8 cellular contexts compared by ENCODE assay signal in genomic region chr22:20703816-20704609, GRCh38.
DNase-seq lines count a peak whose midpoint lies in the region; ATAC-seq, FAIRE-seq and TF ChIP-seq lines count a peak whose summit lies in the region.
"Not testable (repeated sequence)": the region's sequence is repeated elsewhere in the genome, so short reads cannot be mapped to it uniquely, and the experiment has no call there.

No MANE protein-coding gene starts in this region.

- not testable (repeated sequence) for FAIRE-seq in GM12878 (lab: Jason Lieb, UNC)

- not testable (repeated sequence) for H3F3A ChIP-seq in neural cell (ENCODE audit: insufficient read depth, low read length, poor library complexity, severe bottlenecking)

- 0 out of 2 replicates have a peak overlapping the region, but pooled peaks have one; percentile 9 for H3K4me2 ChIP-seq in GM12878 (ENCODE audit: control insufficient read depth, insufficient read depth)
- H3K4me2 ChIP-seq in neural cell (ENCODE audit: low read length), result not testable (repeated sequence)

- not testable (repeated sequence) for H3K9me3 ChIP-seq in GM12878 (replicated peaks; ENCODE audit: control insufficient read depth, insufficient read depth, low read length); cardiac muscle cell (ENCODE audit: low read depth); neural cell (ENCODE audit: low read length)

- TF ChIP-seq EP300 in GM12878 (IDR thresholded peaks at IDR 0.05; ENCODE audit: borderline replicate concordance in 1 of 2, control insufficient read depth in 1 of 2, low read depth in 2 of 2, low read length in 2 of 2); neural cell (conservative IDR thresholded peaks at IDR 0.05; ENCODE audit: poor library complexity, severe bottlenecking): not testable (repeated sequence)

- H3K27me3 Mint-ChIP-seq in HFFc6 (ENCODE audit: insufficient read depth), result not testable (repeated sequence)

- CTCF ChIA-PET in GM12878 (lab: Yijun Ruan, JAX), result interaction anchor here (1.0 kb wide), 1 partner anchor 45 kb away, joined by 4 read pairs; no protein-coding TSS in a partner anchor

- not testable (repeated sequence) for H2AFZ ChIP-seq in GM12878 (ENCODE audit: control insufficient read depth, low read depth, low read length); neural cell (ENCODE audit: low read depth, low read length)

- SMC1A ChIA-PET in GM12878 (lab: Charles Lee; ENCODE audit: uncharacterized antibody, unreplicated experiment), result not testable (repeated sequence)

- not testable (repeated sequence) for H3K27me3 ChIP-seq in GM12878 (replicated peaks in 1 of 2; ENCODE audit: control insufficient read depth in 2 of 2, insufficient read depth in 2 of 2, low read length in 1 of 2); neural cell (ENCODE audit: insufficient read depth, low read depth, low read length)
- H3K27me3 ChIP-seq in cardiac muscle cell, result peaks cover 22% of the 10 kb centered on the region

- not testable (repeated sequence) for H3K4me3 ChIP-seq in GM12878
- H3K4me3 ChIP-seq in cardiac muscle cell (peak overlapping the region; percentile 23), neural cell (ENCODE audit: low read length) (peak overlapping the region; percentile 66)

- in situ Hi-C loops in GM12878 (cut with MboI), result not testable (repeated sequence)

- POLR2A ChIA-PET in GM12878 (lab: Charles Lee), result interaction anchor here (0.6 kb wide), 1 partner anchor 39 kb away, joined by 5 read pairs; no protein-coding TSS in a partner anchor

- H3K27ac ChIP-seq in GM12878 (ENCODE audit: control insufficient read depth, insufficient read depth); cardiac muscle cell; neural cell (ENCODE audit: low read length): not testable (repeated sequence)

- TF ChIP-seq POLR2A in GM12878 (IDR thresholded peaks at IDR 0.05; ENCODE audit: low read depth, low read length), result not testable (repeated sequence)

- TF ChIP-seq RAD21 in GM12878 (IDR thresholded peaks at IDR 0.05; ENCODE audit: insufficient read depth, low read depth, low read length); neural cell (conservative IDR thresholded peaks at IDR 0.05): not testable (repeated sequence)

- 3% methylated on average over 26 of the region's 79 CpGs for WGBS in GM12878 (ENCODE audit: insufficient coverage, insufficient replicate concordance, low lambda C conversion rate, missing lambda C conversion rate)

- peak; percentile 17 for DNase-seq in DMS 273 (lab: John Stamatoyannopoulos, UW; ENCODE audit: unreplicated experiment)
- not testable (repeated sequence) for DNase-seq in HFFc6; GM12878 (ENCODE audit: low read depth, low spot score)
- DNase-seq in NCI-H2227 (lab: John Stamatoyannopoulos, UW; ENCODE audit: unreplicated experiment), result peak; percentile 62
- peak; percentile 25 for DNase-seq in activated CD4-positive, alpha-beta T cell treated with anti-CD3 and anti-CD28 coated beads for 48 hours
- DNase-seq in cardiac muscle cell (ENCODE audit: low read depth in 1 of 2, low spot score in 1 of 2), result peak in 1 of 2 donors; percentile 25
- peak; percentile 15 for DNase-seq in stimulated activated naive CD8-positive, alpha-beta T cell treated with anti-CD3 and anti-CD28 coated beads, Interleukin-15, Interleukin-2, amounts not matched to agents 100 U/mL and 50 U/mL, for 24 hours

- H4K20me1 ChIP-seq in GM12878 (ENCODE audit: control insufficient read depth, insufficient read depth); neural cell (ENCODE audit: insufficient read depth): not testable (repeated sequence)

- H3K4me1 Mint-ChIP-seq in HFFc6 (ENCODE audit: low read depth), result not testable (repeated sequence)

- H3K36me3 Mint-ChIP-seq in HFFc6 (ENCODE audit: low read depth), result not testable (repeated sequence)

- intact Hi-C loops in GM12878 (cut with micrococcal nuclease; ENCODE audit: unreplicated experiment), result not testable (repeated sequence)

- H3K9me3 Mint-ChIP-seq in HFFc6, result not testable (repeated sequence)

- not testable (repeated sequence) for H3K9me2 ChIP-seq in neural cell (ENCODE audit: insufficient read depth, low read length)

- RAD21 ChIA-PET in GM12878 (lab: Charles Lee; ENCODE audit: unreplicated experiment), result interaction anchor here (1.2 to 1.3 kb wide), 2 partner anchors 47 to 80 kb away, joined by 7 to 9 read pairs; no protein-coding TSS in a partner anchor

- not testable (repeated sequence) for H3K36me3 ChIP-seq in GM12878 (ENCODE audit: control insufficient read depth in 2 of 2, insufficient read depth in 2 of 2, low read length in 1 of 2); cardiac muscle cell; neural cell (ENCODE audit: insufficient read depth, low read length)

- BruUV-seq in GM12878 (replicated peaks; lab: Mats Ljungman, UMichigan), result not testable (repeated sequence)

- not testable (repeated sequence) for H3K9ac ChIP-seq in GM12878 (ENCODE audit: control insufficient read depth, insufficient read depth, low read length); neural cell (ENCODE audit: low read length)

- H3K79me2 ChIP-seq in GM12878 (ENCODE audit: control insufficient read depth, insufficient read depth, low read length); neural cell (replicated peaks; ENCODE audit: insufficient read depth, low read length): not testable (repeated sequence)

- H3K27ac Mint-ChIP-seq in HFFc6, result not testable (repeated sequence)

- peak overlapping the region; percentile 52 for H3K4me3 Mint-ChIP-seq in HFFc6

- TF ChIP-seq CTCF in HFFc6 (IDR thresholded peaks at IDR 0.05); GM12878 (IDR thresholded peaks at IDR 0.05 in 2 of 3, conservative IDR thresholded peaks at IDR 0.05 in 1 of 3; ENCODE audit: control insufficient read depth in 2 of 3, extremely low read depth in 1 of 3, insufficient read depth in 1 of 3, low read depth in 3 of 3, low read length in 3 of 3); cardiac muscle cell (IDR thresholded peaks at IDR 0.05; ENCODE audit: low read depth, low read length): not testable (repeated sequence)
- TF ChIP-seq CTCF in neural cell (IDR thresholded peaks at IDR 0.05; ENCODE audit: poor library complexity, severe bottlenecking), result peak; percentile 54

- ATAC-seq in GM12878; stimulated activated naive CD8-positive, alpha-beta T cell treated with anti-CD3 and anti-CD28 coated beads, Interleukin-15, Interleukin-2, amounts not matched to agents 100 U/mL and 50 U/mL, for 24 hours: not testable (repeated sequence)

- H3K4me1 ChIP-seq in GM12878 (ENCODE audit: control insufficient read depth, insufficient read depth, low read length); cardiac muscle cell (ENCODE audit: low read depth): not testable (repeated sequence)

TF ChIP-seq in GM12878, 131 proteins besides CTCF, POLR2A, EP300 and RAD21:
- 0 out of 4 replicates have a peak, but pooled peaks of 1 of the 2 experiments have one; percentile 17 for TF ChIP-seq BHLHE40 (IDR thresholded peaks at IDR 0.05; ENCODE audit: borderline replicate concordance in 1 of 2, low read depth in 2 of 2, low read length in 1 of 2)

TF ChIP-seq in neural cell, 6 proteins besides CTCF, POLR2A, EP300 and RAD21:
- TF ChIP-seq MXI1 (conservative IDR thresholded peaks at IDR 0.05; ENCODE audit: poor library complexity, severe bottlenecking), result peak; percentile 56
